ENCODE assay signal across 1 cellular context in genomic region chr19:18940791-18941627, GRCh38.
TF ChIP-seq lines count a peak whose summit lies in the region.

TSS of gene HOMER3 (minus strand) at chr19:18941217. CDS start at chr19:18938982, 2,235 bp downstream.

TF ChIP-seq in HCT116, 20 proteins besides CTCF, POLR2A, EP300 and RAD21 (continued from another document):
- TF ChIP-seq ZBTB33 (IDR thresholded peaks at IDR 0.05; ENCODE audit: extremely low read depth, insufficient replicate concordance, low read length) = no peak
